ENCODE assay signal across 1 cellular context in the genomic region with DNA sequence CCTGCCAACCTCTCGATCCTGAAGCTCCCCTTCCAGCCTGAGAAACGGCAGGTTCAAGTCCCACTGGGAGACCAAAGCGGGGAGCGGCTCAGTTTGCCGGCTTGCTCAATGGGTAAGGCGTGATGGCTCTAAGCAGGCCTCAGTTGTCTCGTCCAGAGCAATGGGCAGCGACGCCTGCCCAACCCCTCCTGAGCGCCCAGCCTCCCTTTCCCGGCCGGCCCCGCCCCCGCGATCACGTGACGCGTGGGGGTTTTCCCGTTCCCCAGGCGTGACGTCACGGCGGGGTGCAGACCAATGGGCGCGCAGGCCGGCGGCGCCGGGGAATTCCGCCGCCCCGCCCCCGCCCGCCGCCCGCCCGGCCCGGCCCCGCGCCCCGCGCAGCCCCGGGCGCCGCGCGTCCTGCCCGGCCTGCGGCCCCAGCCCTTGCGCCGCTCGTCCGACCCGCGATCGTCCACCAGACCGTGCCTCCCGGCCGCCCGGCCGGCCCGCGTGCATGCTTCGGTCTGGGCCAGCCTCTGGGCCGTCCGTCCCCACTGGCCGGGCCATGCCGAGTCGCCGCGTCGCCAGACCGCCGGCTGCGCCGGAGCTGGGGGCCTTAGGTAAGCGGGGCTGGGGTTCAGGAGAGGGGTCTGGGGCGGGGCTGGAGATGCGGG.
TF ChIP-seq lines count a peak whose summit lies in the region.

A gene with protein sequence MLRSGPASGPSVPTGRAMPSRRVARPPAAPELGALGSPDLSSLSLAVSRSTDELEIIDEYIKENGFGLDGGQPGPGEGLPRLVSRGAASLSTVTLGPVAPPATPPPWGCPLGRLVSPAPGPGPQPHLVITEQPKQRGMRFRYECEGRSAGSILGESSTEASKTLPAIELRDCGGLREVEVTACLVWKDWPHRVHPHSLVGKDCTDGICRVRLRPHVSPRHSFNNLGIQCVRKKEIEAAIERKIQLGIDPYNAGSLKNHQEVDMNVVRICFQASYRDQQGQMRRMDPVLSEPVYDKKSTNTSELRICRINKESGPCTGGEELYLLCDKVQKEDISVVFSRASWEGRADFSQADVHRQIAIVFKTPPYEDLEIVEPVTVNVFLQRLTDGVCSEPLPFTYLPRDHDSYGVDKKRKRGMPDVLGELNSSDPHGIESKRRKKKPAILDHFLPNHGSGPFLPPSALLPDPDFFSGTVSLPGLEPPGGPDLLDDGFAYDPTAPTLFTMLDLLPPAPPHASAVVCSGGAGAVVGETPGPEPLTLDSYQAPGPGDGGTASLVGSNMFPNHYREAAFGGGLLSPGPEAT (plus strand): TSS at position 378 of the 653 bp plus-strand sequence. CDS start 116 bp downstream, at position 494.

TF ChIP-seq in GM12878, 131 proteins besides CTCF, POLR2A, EP300 and RAD21 (continued from another document and continues in another):
- TF ChIP-seq, protein P1, sequence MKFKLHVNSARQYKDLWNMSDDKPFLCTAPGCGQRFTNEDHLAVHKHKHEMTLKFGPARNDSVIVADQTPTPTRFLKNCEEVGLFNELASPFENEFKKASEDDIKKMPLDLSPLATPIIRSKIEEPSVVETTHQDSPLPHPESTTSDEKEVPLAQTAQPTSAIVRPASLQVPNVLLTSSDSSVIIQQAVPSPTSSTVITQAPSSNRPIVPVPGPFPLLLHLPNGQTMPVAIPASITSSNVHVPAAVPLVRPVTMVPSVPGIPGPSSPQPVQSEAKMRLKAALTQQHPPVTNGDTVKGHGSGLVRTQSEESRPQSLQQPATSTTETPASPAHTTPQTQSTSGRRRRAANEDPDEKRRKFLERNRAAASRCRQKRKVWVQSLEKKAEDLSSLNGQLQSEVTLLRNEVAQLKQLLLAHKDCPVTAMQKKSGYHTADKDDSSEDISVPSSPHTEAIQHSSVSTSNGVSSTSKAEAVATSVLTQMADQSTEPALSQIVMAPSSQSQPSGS (IDR thresholded peaks at IDR 0.05; ENCODE audit: low read length), result no peak
- TF ChIP-seq, protein P2, sequence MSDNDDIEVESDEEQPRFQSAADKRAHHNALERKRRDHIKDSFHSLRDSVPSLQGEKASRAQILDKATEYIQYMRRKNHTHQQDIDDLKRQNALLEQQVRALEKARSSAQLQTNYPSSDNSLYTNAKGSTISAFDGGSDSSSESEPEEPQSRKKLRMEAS (IDR thresholded peaks at IDR 0.05; ENCODE audit: low read depth, low read length), result peak; percentile 85
- no peak for TF ChIP-seq CBX3 (IDR thresholded peaks at IDR 0.05; ENCODE audit: borderline replicate concordance, low read depth)
- TF ChIP-seq ETV6 (conservative IDR thresholded peaks at IDR 0.05 in 1 of 2, IDR thresholded peaks at IDR 0.05 in 1 of 2; ENCODE audit: borderline replicate concordance in 1 of 2, low read depth in 1 of 2), result no peak
- no peak for TF ChIP-seq EZH2 (IDR thresholded peaks at IDR 0.05; ENCODE audit: borderline replicate concordance, control insufficient read depth, low read depth, low read length)
- TF ChIP-seq HDGF (IDR thresholded peaks at IDR 0.05), result no peak
- TF ChIP-seq POLR2AphosphoS2 (IDR thresholded peaks at IDR 0.05; ENCODE audit: low read depth, low read length), result no peak
- peak; percentile 78 to 97 for TF ChIP-seq BHLHE40 (IDR thresholded peaks at IDR 0.05; ENCODE audit: borderline replicate concordance in 1 of 2, low read depth in 2 of 2, low read length in 1 of 2)
- TF ChIP-seq, protein P3, sequence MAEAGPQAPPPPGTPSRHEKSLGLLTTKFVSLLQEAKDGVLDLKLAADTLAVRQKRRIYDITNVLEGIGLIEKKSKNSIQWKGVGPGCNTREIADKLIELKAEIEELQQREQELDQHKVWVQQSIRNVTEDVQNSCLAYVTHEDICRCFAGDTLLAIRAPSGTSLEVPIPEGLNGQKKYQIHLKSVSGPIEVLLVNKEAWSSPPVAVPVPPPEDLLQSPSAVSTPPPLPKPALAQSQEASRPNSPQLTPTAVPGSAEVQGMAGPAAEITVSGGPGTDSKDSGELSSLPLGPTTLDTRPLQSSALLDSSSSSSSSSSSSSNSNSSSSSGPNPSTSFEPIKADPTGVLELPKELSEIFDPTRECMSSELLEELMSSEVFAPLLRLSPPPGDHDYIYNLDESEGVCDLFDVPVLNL (IDR thresholded peaks at IDR 0.05; ENCODE audit: low read depth, low read length), result no peak
- TF ChIP-seq MEF2A (IDR thresholded peaks at IDR 0.05; ENCODE audit: insufficient read depth, low read depth, low read length), result 0 out of 2 replicates have a peak, but pooled peaks have one; percentile 0
- no peak for TF ChIP-seq HDAC2 (IDR thresholded peaks at IDR 0.05)
- TF ChIP-seq, protein P4, sequence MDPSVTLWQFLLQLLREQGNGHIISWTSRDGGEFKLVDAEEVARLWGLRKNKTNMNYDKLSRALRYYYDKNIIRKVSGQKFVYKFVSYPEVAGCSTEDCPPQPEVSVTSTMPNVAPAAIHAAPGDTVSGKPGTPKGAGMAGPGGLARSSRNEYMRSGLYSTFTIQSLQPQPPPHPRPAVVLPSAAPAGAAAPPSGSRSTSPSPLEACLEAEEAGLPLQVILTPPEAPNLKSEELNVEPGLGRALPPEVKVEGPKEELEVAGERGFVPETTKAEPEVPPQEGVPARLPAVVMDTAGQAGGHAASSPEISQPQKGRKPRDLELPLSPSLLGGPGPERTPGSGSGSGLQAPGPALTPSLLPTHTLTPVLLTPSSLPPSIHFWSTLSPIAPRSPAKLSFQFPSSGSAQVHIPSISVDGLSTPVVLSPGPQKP (IDR thresholded peaks at IDR 0.05; ENCODE audit: low read depth, low read length), result no peak
- 0 out of 2 replicates have a peak, but pooled peaks have one; percentile 23 for TF ChIP-seq IRF4 (IDR thresholded peaks at IDR 0.05; ENCODE audit: low read depth, low read length)
- no peak for TF ChIP-seq SMC3 (IDR thresholded peaks at IDR 0.05; ENCODE audit: borderline replicate concordance, low read length)
- TF ChIP-seq, protein P5, sequence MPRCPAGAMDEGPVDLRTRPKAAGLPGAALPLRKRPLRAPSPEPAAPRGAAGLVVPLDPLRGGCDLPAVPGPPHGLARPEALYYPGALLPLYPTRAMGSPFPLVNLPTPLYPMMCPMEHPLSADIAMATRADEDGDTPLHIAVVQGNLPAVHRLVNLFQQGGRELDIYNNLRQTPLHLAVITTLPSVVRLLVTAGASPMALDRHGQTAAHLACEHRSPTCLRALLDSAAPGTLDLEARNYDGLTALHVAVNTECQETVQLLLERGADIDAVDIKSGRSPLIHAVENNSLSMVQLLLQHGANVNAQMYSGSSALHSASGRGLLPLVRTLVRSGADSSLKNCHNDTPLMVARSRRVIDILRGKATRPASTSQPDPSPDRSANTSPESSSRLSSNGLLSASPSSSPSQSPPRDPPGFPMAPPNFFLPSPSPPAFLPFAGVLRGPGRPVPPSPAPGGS (IDR thresholded peaks at IDR 0.05; ENCODE audit: borderline replicate concordance, insufficient read depth, low read depth, low read length, poor library complexity, severe bottlenecking), result peak; percentile 69
- TF ChIP-seq, protein P6, sequence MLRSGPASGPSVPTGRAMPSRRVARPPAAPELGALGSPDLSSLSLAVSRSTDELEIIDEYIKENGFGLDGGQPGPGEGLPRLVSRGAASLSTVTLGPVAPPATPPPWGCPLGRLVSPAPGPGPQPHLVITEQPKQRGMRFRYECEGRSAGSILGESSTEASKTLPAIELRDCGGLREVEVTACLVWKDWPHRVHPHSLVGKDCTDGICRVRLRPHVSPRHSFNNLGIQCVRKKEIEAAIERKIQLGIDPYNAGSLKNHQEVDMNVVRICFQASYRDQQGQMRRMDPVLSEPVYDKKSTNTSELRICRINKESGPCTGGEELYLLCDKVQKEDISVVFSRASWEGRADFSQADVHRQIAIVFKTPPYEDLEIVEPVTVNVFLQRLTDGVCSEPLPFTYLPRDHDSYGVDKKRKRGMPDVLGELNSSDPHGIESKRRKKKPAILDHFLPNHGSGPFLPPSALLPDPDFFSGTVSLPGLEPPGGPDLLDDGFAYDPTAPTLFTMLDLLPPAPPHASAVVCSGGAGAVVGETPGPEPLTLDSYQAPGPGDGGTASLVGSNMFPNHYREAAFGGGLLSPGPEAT (IDR thresholded peaks at IDR 0.05; ENCODE audit: low read depth), result no peak
- TF ChIP-seq CHD2 (IDR thresholded peaks at IDR 0.05; ENCODE audit: borderline replicate concordance, low read depth, low read length), result peak; percentile 79
- TF ChIP-seq ZNF274 (IDR thresholded peaks at IDR 0.05; ENCODE audit: insufficient read depth, insufficient read length), result no peak
- TF ChIP-seq MEF2B (IDR thresholded peaks at IDR 0.05; ENCODE audit: partially characterized antibody, poor library complexity, severe bottlenecking), result peak; percentile 17
- TF ChIP-seq MXI1 (IDR thresholded peaks at IDR 0.05; ENCODE audit: low read depth, low read length), result no peak
- TF ChIP-seq, protein P7, sequence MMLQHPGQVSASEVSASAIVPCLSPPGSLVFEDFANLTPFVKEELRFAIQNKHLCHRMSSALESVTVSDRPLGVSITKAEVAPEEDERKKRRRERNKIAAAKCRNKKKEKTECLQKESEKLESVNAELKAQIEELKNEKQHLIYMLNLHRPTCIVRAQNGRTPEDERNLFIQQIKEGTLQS (IDR thresholded peaks at IDR 0.05; ENCODE audit: borderline replicate concordance, extremely low read depth, low read depth, low read length), result peak; percentile 76
- TF ChIP-seq, protein P8, sequence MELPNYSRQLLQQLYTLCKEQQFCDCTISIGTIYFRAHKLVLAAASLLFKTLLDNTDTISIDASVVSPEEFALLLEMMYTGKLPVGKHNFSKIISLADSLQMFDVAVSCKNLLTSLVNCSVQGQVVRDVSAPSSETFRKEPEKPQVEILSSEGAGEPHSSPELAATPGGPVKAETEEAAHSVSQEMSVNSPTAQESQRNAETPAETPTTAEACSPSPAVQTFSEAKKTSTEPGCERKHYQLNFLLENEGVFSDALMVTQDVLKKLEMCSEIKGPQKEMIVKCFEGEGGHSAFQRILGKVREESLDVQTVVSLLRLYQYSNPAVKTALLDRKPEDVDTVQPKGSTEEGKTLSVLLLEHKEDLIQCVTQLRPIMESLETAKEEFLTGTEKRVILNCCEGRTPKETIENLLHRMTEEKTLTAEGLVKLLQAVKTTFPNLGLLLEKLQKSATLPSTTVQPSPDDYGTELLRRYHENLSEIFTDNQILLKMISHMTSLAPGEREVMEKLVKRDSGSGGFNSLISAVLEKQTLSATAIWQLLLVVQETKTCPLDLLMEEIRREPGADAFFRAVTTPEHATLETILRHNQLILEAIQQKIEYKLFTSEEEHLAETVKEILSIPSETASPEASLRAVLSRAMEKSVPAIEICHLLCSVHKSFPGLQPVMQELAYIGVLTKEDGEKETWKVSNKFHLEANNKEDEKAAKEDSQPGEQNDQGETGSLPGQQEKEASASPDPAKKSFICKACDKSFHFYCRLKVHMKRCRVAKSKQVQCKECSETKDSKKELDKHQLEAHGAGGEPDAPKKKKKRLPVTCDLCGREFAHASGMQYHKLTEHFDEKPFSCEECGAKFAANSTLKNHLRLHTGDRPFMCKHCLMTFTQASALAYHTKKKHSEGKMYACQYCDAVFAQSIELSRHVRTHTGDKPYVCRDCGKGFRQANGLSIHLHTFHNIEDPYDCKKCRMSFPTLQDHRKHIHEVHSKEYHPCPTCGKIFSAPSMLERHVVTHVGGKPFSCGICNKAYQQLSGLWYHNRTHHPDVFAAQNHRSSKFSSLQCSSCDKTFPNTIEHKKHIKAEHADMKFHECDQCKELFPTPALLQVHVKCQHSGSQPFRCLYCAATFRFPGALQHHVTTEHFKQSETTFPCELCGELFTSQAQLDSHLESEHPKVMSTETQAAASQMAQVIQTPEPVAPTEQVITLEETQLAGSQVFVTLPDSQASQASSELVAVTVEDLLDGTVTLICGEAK (IDR thresholded peaks at IDR 0.05; ENCODE audit: borderline replicate concordance), result no peak
- no peak for TF ChIP-seq KDM1A (IDR thresholded peaks at IDR 0.05; ENCODE audit: borderline replicate concordance)
- no peak for TF ChIP-seq CBX5 (IDR thresholded peaks at IDR 0.05; ENCODE audit: low read depth)
- peak; percentile 29; the same call in 1 of the 2 replicates for TF ChIP-seq YY1 (IDR thresholded peaks at IDR 0.05; ENCODE audit: low read depth, low read length)
- no peak for TF ChIP-seq POU2F2 (IDR thresholded peaks at IDR 0.05; ENCODE audit: borderline replicate concordance, low read depth, low read length)
- TF ChIP-seq, protein P9, sequence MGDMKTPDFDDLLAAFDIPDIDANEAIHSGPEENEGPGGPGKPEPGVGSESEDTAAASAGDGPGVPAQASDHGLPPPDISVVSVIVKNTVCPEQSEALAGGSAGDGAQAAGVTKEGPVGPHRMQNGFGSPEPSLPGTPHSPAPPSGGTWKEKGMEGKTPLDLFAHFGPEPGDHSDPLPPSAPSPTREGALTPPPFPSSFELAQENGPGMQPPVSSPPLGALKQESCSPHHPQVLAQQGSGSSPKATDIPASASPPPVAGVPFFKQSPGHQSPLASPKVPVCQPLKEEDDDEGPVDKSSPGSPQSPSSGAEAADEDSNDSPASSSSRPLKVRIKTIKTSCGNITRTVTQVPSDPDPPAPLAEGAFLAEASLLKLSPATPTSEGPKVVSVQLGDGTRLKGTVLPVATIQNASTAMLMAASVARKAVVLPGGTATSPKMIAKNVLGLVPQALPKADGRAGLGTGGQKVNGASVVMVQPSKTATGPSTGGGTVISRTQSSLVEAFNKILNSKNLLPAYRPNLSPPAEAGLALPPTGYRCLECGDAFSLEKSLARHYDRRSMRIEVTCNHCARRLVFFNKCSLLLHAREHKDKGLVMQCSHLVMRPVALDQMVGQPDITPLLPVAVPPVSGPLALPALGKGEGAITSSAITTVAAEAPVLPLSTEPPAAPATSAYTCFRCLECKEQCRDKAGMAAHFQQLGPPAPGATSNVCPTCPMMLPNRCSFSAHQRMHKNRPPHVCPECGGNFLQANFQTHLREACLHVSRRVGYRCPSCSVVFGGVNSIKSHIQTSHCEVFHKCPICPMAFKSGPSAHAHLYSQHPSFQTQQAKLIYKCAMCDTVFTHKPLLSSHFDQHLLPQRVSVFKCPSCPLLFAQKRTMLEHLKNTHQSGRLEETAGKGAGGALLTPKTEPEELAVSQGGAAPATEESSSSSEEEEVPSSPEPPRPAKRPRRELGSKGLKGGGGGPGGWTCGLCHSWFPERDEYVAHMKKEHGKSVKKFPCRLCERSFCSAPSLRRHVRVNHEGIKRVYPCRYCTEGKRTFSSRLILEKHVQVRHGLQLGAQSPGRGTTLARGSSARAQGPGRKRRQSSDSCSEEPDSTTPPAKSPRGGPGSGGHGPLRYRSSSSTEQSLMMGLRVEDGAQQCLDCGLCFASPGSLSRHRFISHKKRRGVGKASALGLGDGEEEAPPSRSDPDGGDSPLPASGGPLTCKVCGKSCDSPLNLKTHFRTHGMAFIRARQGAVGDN (IDR thresholded peaks at IDR 0.05), result 0 out of 2 replicates have a peak, but pooled peaks have one; percentile 53
- peak; percentile 91 for TF ChIP-seq CREB1 (IDR thresholded peaks at IDR 0.05; ENCODE audit: low read depth)
- no peak for TF ChIP-seq HCFC1 (IDR thresholded peaks at IDR 0.05; ENCODE audit: low read length)
- no peak for TF ChIP-seq SUPT20H (IDR thresholded peaks at IDR 0.05; ENCODE audit: borderline replicate concordance, control insufficient read depth, low read depth, low read length)
- TF ChIP-seq RBBP5 (conservative IDR thresholded peaks at IDR 0.05), result no peak
